ENCODE assay signal across 22 cellular contexts in genomic region chr15:52434885-52435284, GRCh38.
"Had no signal": no experiment of that assay in that cellular context is flagged by ENCODE, and none has a peak within 500 bp of the region (broad histone marks: within the 10 kb centered on the region; RNA-seq: fewer than 3 reads in every experiment).

No MANE protein-coding gene starts in this region.

- H3K4me1 ChIP-seq: SJCRH30 had no signal

- DNase-seq: IMR-90, Karpas-422, KG1, MG63, NCI-H1092, NCI-H1105 treated with DMSO at 0.1 percent for 48 hours, NCI-H1417 treated with DMSO at 0.1 percent for 48 hours, NCI-H146, NCI-H1694 treated with DMSO at 0.1 percent for 48 hours, NCI-H1930, NCI-H2081, NCI-H2107, NCI-H2227 treated with DMSO at 0.1 percent for 48 hours, NCI-H524, NCI-H69, NCI-H774, SHP77 treated with DMSO at 0.1 percent for 48 hours, SJCRH30 had no signal

- H3K27ac ChIP-seq: RWPE1, SJCRH30 had no signal

- H3K4me3 ChIP-seq: MG63, SJCRH30 had no signal

- H3K9me3 ChIP-seq: MG63, SJCRH30 had no signal

- ATAC-seq: HepG2, Panc1, SK-N-SH treated with all-trans-retinoic acid at 6 μM for 48 hours had no signal

- H3K27me3 ChIP-seq: MG63, SJCRH30 had no signal

- H3K36me3 ChIP-seq: MG63, SJCRH30 had no signal
